ENCODE assay signal across 1 cellular context in genomic region chr6:39835856-39836442, GRCh38.
TF ChIP-seq lines count a peak whose summit lies in the region.

No MANE protein-coding gene starts in this region.

TF ChIP-seq in GM23338, 12 proteins besides CTCF, POLR2A, EP300 and RAD21:
- TF ChIP-seq ZNF462 (CRISPR knock-in tag; IDR thresholded peaks at IDR 0.05) (no peak), POLR2AphosphoS5 (IDR thresholded peaks at IDR 0.05; ENCODE audit: low read depth) (no peak), REST (IDR thresholded peaks at IDR 0.05; ENCODE audit: unreplicated experiment) (no peak), CREB1 (CRISPR knock-in tag; IDR thresholded peaks at IDR 0.05; ENCODE audit: low read depth) (no peak), EZH2 (IDR thresholded peaks at IDR 0.05; ENCODE audit: low read depth, unreplicated experiment) (no peak), NANOG (IDR thresholded peaks at IDR 0.05; ENCODE audit: borderline replicate concordance) (no peak), JUNB (IDR thresholded peaks at IDR 0.05; ENCODE audit: unreplicated experiment) (no peak), ZNF114 (CRISPR knock-in tag; IDR thresholded peaks at IDR 0.05) (no peak), ZNF331 (CRISPR knock-in tag; IDR thresholded peaks at IDR 0.05; ENCODE audit: low read depth) (no peak), STAT1 (IDR thresholded peaks at IDR 0.05; ENCODE audit: unreplicated experiment) (no peak), EZH2phosphoT487 (IDR thresholded peaks at IDR 0.05; ENCODE audit: unreplicated experiment) (no peak)
- TF ChIP-seq, protein P1, sequence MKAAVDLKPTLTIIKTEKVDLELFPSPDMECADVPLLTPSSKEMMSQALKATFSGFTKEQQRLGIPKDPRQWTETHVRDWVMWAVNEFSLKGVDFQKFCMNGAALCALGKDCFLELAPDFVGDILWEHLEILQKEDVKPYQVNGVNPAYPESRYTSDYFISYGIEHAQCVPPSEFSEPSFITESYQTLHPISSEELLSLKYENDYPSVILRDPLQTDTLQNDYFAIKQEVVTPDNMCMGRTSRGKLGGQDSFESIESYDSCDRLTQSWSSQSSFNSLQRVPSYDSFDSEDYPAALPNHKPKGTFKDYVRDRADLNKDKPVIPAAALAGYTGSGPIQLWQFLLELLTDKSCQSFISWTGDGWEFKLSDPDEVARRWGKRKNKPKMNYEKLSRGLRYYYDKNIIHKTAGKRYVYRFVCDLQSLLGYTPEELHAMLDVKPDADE (IDR thresholded peaks at IDR 0.05): no peak
